Comparison of ENCODE assay signal across 2 cellular contexts in genomic region chr16:31453255-31454204, GRCh38.
TF ChIP-seq lines count a peak whose summit lies in the region.

No MANE protein-coding gene starts in this region.

TF ChIP-seq in GM23338, 12 proteins besides CTCF, POLR2A, EP300 and RAD21:
- TF ChIP-seq ZNF462 (CRISPR knock-in tag; IDR thresholded peaks at IDR 0.05), result no peak
- TF ChIP-seq STAT1 (IDR thresholded peaks at IDR 0.05; ENCODE audit: unreplicated experiment), result no peak
- no peak for TF ChIP-seq POLR2AphosphoS5 (IDR thresholded peaks at IDR 0.05; ENCODE audit: low read depth)
- no peak for TF ChIP-seq REST (IDR thresholded peaks at IDR 0.05; ENCODE audit: unreplicated experiment)
- TF ChIP-seq, protein P1, sequence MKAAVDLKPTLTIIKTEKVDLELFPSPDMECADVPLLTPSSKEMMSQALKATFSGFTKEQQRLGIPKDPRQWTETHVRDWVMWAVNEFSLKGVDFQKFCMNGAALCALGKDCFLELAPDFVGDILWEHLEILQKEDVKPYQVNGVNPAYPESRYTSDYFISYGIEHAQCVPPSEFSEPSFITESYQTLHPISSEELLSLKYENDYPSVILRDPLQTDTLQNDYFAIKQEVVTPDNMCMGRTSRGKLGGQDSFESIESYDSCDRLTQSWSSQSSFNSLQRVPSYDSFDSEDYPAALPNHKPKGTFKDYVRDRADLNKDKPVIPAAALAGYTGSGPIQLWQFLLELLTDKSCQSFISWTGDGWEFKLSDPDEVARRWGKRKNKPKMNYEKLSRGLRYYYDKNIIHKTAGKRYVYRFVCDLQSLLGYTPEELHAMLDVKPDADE (IDR thresholded peaks at IDR 0.05), result no peak
- no peak for TF ChIP-seq CREB1 (CRISPR knock-in tag; IDR thresholded peaks at IDR 0.05; ENCODE audit: low read depth)
- no peak for TF ChIP-seq NANOG (IDR thresholded peaks at IDR 0.05; ENCODE audit: borderline replicate concordance)
- no peak for TF ChIP-seq ZNF331 (CRISPR knock-in tag; IDR thresholded peaks at IDR 0.05; ENCODE audit: low read depth)
- TF ChIP-seq JUNB (IDR thresholded peaks at IDR 0.05; ENCODE audit: unreplicated experiment), result no peak
- TF ChIP-seq EZH2 (IDR thresholded peaks at IDR 0.05; ENCODE audit: low read depth, unreplicated experiment), result no peak
- no peak for TF ChIP-seq ZNF114 (CRISPR knock-in tag; IDR thresholded peaks at IDR 0.05)
- no peak for TF ChIP-seq EZH2phosphoT487 (IDR thresholded peaks at IDR 0.05; ENCODE audit: unreplicated experiment)

TF ChIP-seq in SK-N-SH treated with all-trans-retinoic acid at 6 μM for 48 hours, 23 proteins besides CTCF, POLR2A, EP300 and RAD21 (continued from another document):
- TF ChIP-seq, protein P2, sequence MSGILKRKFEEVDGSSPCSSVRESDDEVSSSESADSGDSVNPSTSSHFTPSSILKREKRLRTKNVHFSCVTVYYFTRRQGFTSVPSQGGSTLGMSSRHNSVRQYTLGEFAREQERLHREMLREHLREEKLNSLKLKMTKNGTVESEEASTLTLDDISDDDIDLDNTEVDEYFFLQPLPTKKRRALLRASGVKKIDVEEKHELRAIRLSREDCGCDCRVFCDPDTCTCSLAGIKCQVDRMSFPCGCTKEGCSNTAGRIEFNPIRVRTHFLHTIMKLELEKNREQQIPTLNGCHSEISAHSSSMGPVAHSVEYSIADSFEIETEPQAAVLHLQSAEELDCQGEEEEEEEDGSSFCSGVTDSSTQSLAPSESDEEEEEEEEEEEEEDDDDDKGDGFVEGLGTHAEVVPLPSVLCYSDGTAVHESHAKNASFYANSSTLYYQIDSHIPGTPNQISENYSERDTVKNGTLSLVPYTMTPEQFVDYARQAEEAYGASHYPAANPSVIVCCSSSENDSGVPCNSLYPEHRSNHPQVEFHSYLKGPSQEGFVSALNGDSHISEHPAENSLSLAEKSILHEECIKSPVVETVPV (CRISPR knock-in tag; IDR thresholded peaks at IDR 0.05), result no peak
- TF ChIP-seq ZFP3 (CRISPR knock-in tag; IDR thresholded peaks at IDR 0.05) (no peak), OSR1 (CRISPR knock-in tag; IDR thresholded peaks at IDR 0.05) (no peak), PATZ1 (CRISPR knock-in tag; IDR thresholded peaks at IDR 0.05; ENCODE audit: borderline replicate concordance) (no peak), ZNF565 (CRISPR knock-in tag; conservative IDR thresholded peaks at IDR 0.05; ENCODE audit: low read depth) (no peak), ARNTL (CRISPR knock-in tag; IDR thresholded peaks at IDR 0.05; ENCODE audit: borderline replicate concordance, low read depth) (no peak), TSHZ2 (CRISPR knock-in tag; IDR thresholded peaks at IDR 0.05) (no peak), TCF4 (CRISPR knock-in tag; IDR thresholded peaks at IDR 0.05; ENCODE audit: borderline replicate concordance) (no peak), ESRRG (CRISPR knock-in tag; IDR thresholded peaks at IDR 0.05) (no peak), CSDC2 (CRISPR knock-in tag; IDR thresholded peaks at IDR 0.05) (no peak), RARB (CRISPR knock-in tag; IDR thresholded peaks at IDR 0.05) (no peak), TOX (CRISPR knock-in tag; IDR thresholded peaks at IDR 0.05; ENCODE audit: borderline replicate concordance) (no peak), ZNF70 (CRISPR knock-in tag; IDR thresholded peaks at IDR 0.05) (no peak), ZFP30 (CRISPR knock-in tag; IDR thresholded peaks at IDR 0.05) (no peak), SNAI2 (CRISPR knock-in tag; IDR thresholded peaks at IDR 0.05) (no peak), CREB5 (CRISPR knock-in tag; IDR thresholded peaks at IDR 0.05; ENCODE audit: low read depth) (no peak), ISL1 (CRISPR knock-in tag; IDR thresholded peaks at IDR 0.05) (no peak), PPARA (CRISPR knock-in tag; IDR thresholded peaks at IDR 0.05; ENCODE audit: borderline replicate concordance) (no peak)
